ENCODE assay signal across 12 cellular contexts in genomic region chr2:69191672-69192071, GRCh38.
"Had no signal": no experiment of that assay in that cellular context is flagged by ENCODE, and none has a peak within 500 bp of the region (broad histone marks: within the 10 kb centered on the region; RNA-seq: fewer than 3 reads in every experiment).

No MANE protein-coding gene starts in this region.

- DNase-seq: activated CD4-positive, alpha-beta T cell treated with anti-CD3 and anti-CD28 coated beads, Interleukin-2, amount 10 ng/mL, durations not matched to agents 24 days and 14 days; activated naive CD4-positive, alpha-beta T cell treated with anti-CD3 and anti-CD28 coated beads for 36 hours; amniotic stem cell; body of pancreas; effector memory CD4-positive, alpha-beta T cell; naive thymus-derived CD8-positive, alpha-beta T cell; nucleus accumbens; psoas muscle; stimulated activated CD4-positive, alpha-beta T cell treated with anti-CD3 and anti-CD28 coated beads, Interleukin-2, amount 100 ng/mL, for 48 hours; stimulated activated CD8-positive, alpha-beta memory T cell treated with anti-CD3 and anti-CD28 coated beads, Interleukin-4, amount 100 ng/mL, for 48 hours; stomach had no signal

- H3K9me3 ChIP-seq: body of pancreas, psoas muscle, stomach had no signal

- H3K27ac ChIP-seq: body of pancreas, psoas muscle had no signal

- H3K4me3 ChIP-seq: body of pancreas, lung, psoas muscle, stomach had no signal

- H3K27me3 ChIP-seq: body of pancreas, stomach had no signal

- H3K4me1 ChIP-seq: body of pancreas, psoas muscle had no signal

- ATAC-seq: body of pancreas; naive thymus-derived CD8-positive, alpha-beta T cell; psoas muscle had no signal
